9 cellular contexts compared by ENCODE assay signal in genomic region chr22:22721681-22722309, GRCh38.
DNase-seq lines count a peak whose midpoint lies in the region; ATAC-seq, FAIRE-seq and TF ChIP-seq lines count a peak whose summit lies in the region.
"Had no signal": no experiment of that assay in that cellular context is flagged by ENCODE, and none has a peak within 500 bp of the region (broad histone marks: within the 10 kb centered on the region; RNA-seq: fewer than 3 reads in every experiment).

No MANE protein-coding gene starts in this region.

- WGBS in mammary epithelial cell (ENCODE audit: low coverage, missing lambda C conversion rate) = 51% methylated on average over 5 of the region's 5 CpGs

- H3K9me3 ChIP-seq in mammary epithelial cell (replicated peaks; ENCODE audit: insufficient read depth, low read length) = no peaks in the 10 kb centered on the region
- H3K9me3 ChIP-seq: heart right ventricle had no signal

- CTCF ChIA-PET in mammary epithelial cell (lab: Charles Lee; ENCODE audit: low non-redundant PET) = no interaction called here

- DNase-seq in Caki2 (ENCODE audit: low read depth) (peak; percentile 10), RCC 7860 (ENCODE audit: low spot score) (peak; percentile 34), mammary epithelial cell (peak; percentile 45), ureter (ENCODE audit: low spot score) (no peak), NCI-H2227 (lab: John Stamatoyannopoulos, UW; ENCODE audit: unreplicated experiment) (no peak), middle frontal gyrus (ENCODE audit: extremely low spot score, low spot score) (no peak)
- DNase-seq in stimulated activated CD4-positive, alpha-beta T cell treated with anti-CD3 and anti-CD28 coated beads, Interleukin-12 subunit alpha, Interleukin-12 subunit beta, amount 100 ng/mL, for 24 hours (ENCODE audit: low read depth in 2 of 2) = peak; percentile 50 to 60
- DNase-seq: heart right ventricle had no signal

- no peak for TF ChIP-seq CTCF in mammary epithelial cell (conservative IDR thresholded peaks at IDR 0.05 in 1 of 2, IDR thresholded peaks at IDR 0.05 in 1 of 2; ENCODE audit: extremely low read depth in 1 of 2, insufficient read depth in 1 of 2, low read depth in 1 of 2, low read length in 2 of 2)

- H3K36me3 ChIP-seq in mammary epithelial cell (ENCODE audit: insufficient read depth, low read length) = no peaks in the 10 kb centered on the region
- H3K36me3 ChIP-seq: heart right ventricle had no signal

- FAIRE-seq in RCC 7860 (lab: Jason Lieb, UNC) = no peak

- BruUV-seq in mammary epithelial cell (replicated peaks; lab: Mats Ljungman, UMichigan) = no TSS peak

- H3K4me1 ChIP-seq in mammary epithelial cell (ENCODE audit: insufficient read depth, low read length) = peaks cover 5% of the 10 kb centered on the region

- no peaks in the 10 kb centered on the region for H4K20me1 ChIP-seq in mammary epithelial cell (ENCODE audit: insufficient read depth, low read length)

- no peaks in the 10 kb centered on the region for H3K27me3 ChIP-seq in mammary epithelial cell (ENCODE audit: insufficient read depth, low read length)

- no peaks in the 10 kb centered on the region for H3K79me2 ChIP-seq in mammary epithelial cell (ENCODE audit: insufficient read depth, low read length)

- intact Hi-C loops in mammary epithelial cell (cut with micrococcal nuclease) = no loop called here

- dilution Hi-C loops in mammary epithelial cell (cut with HindIII; ENCODE audit: low sequenced_read_pairs) = no loop called here

- H3K27ac ChIP-seq in mammary epithelial cell (ENCODE audit: insufficient read depth, low read depth, low read length) = no peak overlapping the region

- H3K4me3 ChIP-seq in mammary epithelial cell (replicated peaks in 1 of 3; ENCODE audit: insufficient read depth in 1 of 3, low read depth in 2 of 3, low read length in 3 of 3) = no peak overlapping the region
- H3K4me3 ChIP-seq: heart right ventricle had no signal

- in situ Hi-C loops in Caki2 (cut with HindIII; ENCODE audit: low pct_unique_long_range_greater_than_20kb, low sequenced_read_pairs) = no loop called here
- in situ Hi-C loops in mammary epithelial cell (cut with MboI; ENCODE audit: low sequenced_read_pairs in 2 of 2) = no loop called here

- no peak for ATAC-seq in HG03159 (IDR thresholded peaks at IDR 0.05; ENCODE audit: unreplicated experiment)

- H2AFZ ChIP-seq in mammary epithelial cell (ENCODE audit: low read depth, low read length) = no peak overlapping the region

- no peak overlapping the region for H3K4me2 ChIP-seq in mammary epithelial cell (ENCODE audit: insufficient read depth, low read depth, low read length)

- no peak overlapping the region for H3K9ac ChIP-seq in mammary epithelial cell (ENCODE audit: insufficient read depth, low read length)

Comparison
In these comparisons a context has a peak if more than half of its experiments do, and no peak if none do; other contexts are left out.
1. DNase-seq: peak in Caki2 (single experiment), RCC 7860 (single experiment), mammary epithelial cell (single experiment) and stimulated activated CD4-positive, alpha-beta T cell treated with anti-CD3 and anti-CD28 coated beads, Interleukin-12 subunit alpha, Interleukin-12 subunit beta, amount 100 ng/mL, for 24 hours (2 of 2); none in ureter (single experiment), NCI-H2227 (single experiment) and middle frontal gyrus (single experiment).